Comparison of ENCODE assay signal across 22 cellular contexts in the genomic region with DNA sequence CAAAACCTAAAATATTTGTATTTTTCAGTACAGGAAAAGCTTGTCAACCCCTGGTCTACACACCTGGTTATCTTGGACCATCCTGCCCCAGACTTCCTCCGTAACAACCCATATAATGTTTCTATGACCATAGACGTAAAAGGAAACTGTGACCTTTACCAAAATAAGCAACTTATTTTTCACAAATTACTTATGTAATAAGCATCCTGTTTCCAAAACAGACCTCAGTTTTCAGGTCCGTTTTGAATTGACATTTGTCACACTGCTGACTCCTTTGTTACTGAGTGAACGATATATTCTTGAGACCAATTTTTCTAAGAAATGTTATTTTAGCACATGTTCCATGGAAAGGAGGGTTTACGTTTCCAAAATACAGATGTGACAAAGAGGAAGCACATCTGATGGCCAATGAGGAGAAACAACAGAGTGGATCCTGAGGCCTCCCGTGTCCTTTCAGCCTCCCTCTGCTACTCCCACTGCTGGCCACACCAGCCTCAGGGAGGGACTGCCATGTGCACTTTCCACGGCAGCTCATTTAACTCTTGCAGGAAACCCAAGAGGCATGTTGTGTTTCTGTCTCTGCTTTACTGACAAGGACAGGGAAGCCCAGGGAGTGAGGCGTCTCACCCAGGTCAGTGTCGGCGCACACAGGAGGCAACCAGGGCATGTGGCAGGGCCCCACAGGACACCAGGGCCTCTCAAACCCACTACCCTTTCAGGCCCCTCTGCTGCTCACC. TPM values are rescaled to one million over a fixed set of nuclear protein-coding genes. Genes with fewer than 3 reads are reported as not detected.
A peak's percentile ranks its signal among the peaks of the same experiment; 100 is the strongest.
DNase-seq lines count a peak whose midpoint lies in the region; ATAC-seq and TF ChIP-seq lines count a peak whose summit lies in the region.
"Had no signal": no experiment of that assay in that cellular context is flagged by ENCODE, and none has a peak within 500 bp of the region (broad histone marks: within the 10 kb centered on the region; RNA-seq: fewer than 3 reads in every experiment).

No MANE protein-coding gene starts in this region.

- H3K27me3 Mint-ChIP-seq in activated T-cell treated with anti-CD3 and anti-CD28 coated beads, Interleukin-2, amount 50 U/mL, for 24 hours: no peaks in the 10 kb centered on the region
- no peaks in the 10 kb centered on the region for H3K27me3 Mint-ChIP-seq in stimulated activated memory B cell treated with anti-CD40 and anti-IgM and Interleukin-4, amounts not matched to agents 10 μg/mL and 1 μg/mL and 100 μg/mL, for 72 hours

- no peaks in the 10 kb centered on the region for H3K9me3 ChIP-seq in GM23248 (ENCODE audit: low read depth)
- no peaks in the 10 kb centered on the region for H3K9me3 ChIP-seq in adipocyte (ENCODE audit: control insufficient read depth, low read length)
- H3K9me3 ChIP-seq: A549; adrenal gland; BLaER1 treated with 17β-estradiol and CSF1 and Interleukin-3, amounts not matched to agents 10 nM and 100 nM; MG63; spleen; transverse colon had no signal

- H3K4me3 ChIP-seq in GM23248: no peak overlapping the region
- H3K4me3 ChIP-seq in adipocyte (ENCODE audit: low read length): no peak overlapping the region
- H3K4me3 ChIP-seq in coronary artery: no peak overlapping the region
- H3K4me3 ChIP-seq: A549; adrenal gland; BLaER1 treated with 17β-estradiol and CSF1 and Interleukin-3, amounts not matched to agents 10 nM and 100 nM; MG63; spleen; transverse colon had no signal

- no peak for TF ChIP-seq CTCF in coronary artery (IDR thresholded peaks at IDR 0.05)

- no peaks in the 10 kb centered on the region for H3K79me2 ChIP-seq in GM23248 (ENCODE audit: insufficient read depth)

- H3K4me1 ChIP-seq in GM23248 (ENCODE audit: insufficient read depth) (peaks cover 11% of the 10 kb centered on the region), adipocyte (ENCODE audit: control insufficient read depth, insufficient read depth, low read length) (peaks cover 31% of the 10 kb centered on the region)
- H3K4me1 ChIP-seq: adrenal gland had no signal

- H3K36me3 ChIP-seq in GM23248 (ENCODE audit: low read depth) (no peaks in the 10 kb centered on the region), adipocyte (ENCODE audit: control insufficient read depth, insufficient read depth, low read length, severe bottlenecking) (no peaks in the 10 kb centered on the region)
- H3K36me3 ChIP-seq: adrenal gland, MG63, transverse colon had no signal

- no peaks in the 10 kb centered on the region for H3K27me3 ChIP-seq in GM23248 (replicated peaks; ENCODE audit: insufficient read depth)
- no peaks in the 10 kb centered on the region for H3K27me3 ChIP-seq in adipocyte (replicated peaks; ENCODE audit: control insufficient read depth, insufficient read depth, low read length)
- H3K27me3 ChIP-seq: adrenal gland; BLaER1 treated with 17β-estradiol and CSF1 and Interleukin-3, amounts not matched to agents 10 nM and 100 nM; MG63; spleen; transverse colon had no signal

- H3K9ac ChIP-seq in GM23248 (no peak overlapping the region), adipocyte (ENCODE audit: low read length) (peak overlapping the region; percentile 13)
- H3K9ac ChIP-seq: BLaER1 treated with 17β-estradiol and CSF1 and Interleukin-3, amounts not matched to agents 10 nM and 100 nM had no signal

- no peaks in the 10 kb centered on the region for H3K36me3 Mint-ChIP-seq in activated T-cell treated with anti-CD3 and anti-CD28 coated beads, Interleukin-2, amount 50 U/mL, for 24 hours (ENCODE audit: low read depth)
- H3K36me3 Mint-ChIP-seq in stimulated activated memory B cell treated with anti-CD40 and anti-IgM and Interleukin-4, amounts not matched to agents 10 μg/mL and 1 μg/mL and 100 μg/mL, for 72 hours: no peaks in the 10 kb centered on the region

- no peaks in the 10 kb centered on the region for H4K20me1 ChIP-seq in GM23248 (ENCODE audit: insufficient read depth)
- H4K20me1 ChIP-seq: BLaER1 treated with 17β-estradiol and CSF1 and Interleukin-3, amounts not matched to agents 10 nM and 100 nM had no signal

- no peak overlapping the region for H3K27ac ChIP-seq in GM23248
- no peak overlapping the region for H3K27ac ChIP-seq in coronary artery
- H3K27ac ChIP-seq: A549; BLaER1 treated with 17β-estradiol and CSF1 and Interleukin-3, amounts not matched to agents 10 nM and 100 nM; transverse colon had no signal

- DNase-seq in activated T-cell treated with anti-CD3 and anti-CD28 coated beads, Interleukin-2, amount 50 U/mL, for 24 hours: no peak
- DNase-seq in activated T-cell treated with anti-CD3 and anti-CD28 coated beads, Interleukin-2, amount 50 U/mL, for 48 hours: no peak
- DNase-seq in GM23248 (no peak), adipocyte (ENCODE audit: low read depth) (no peak), NCI-H226 (no peak), coronary artery (ENCODE audit: low spot score) (no peak)
- DNase-seq: DMS153; effector memory CD4-positive, alpha-beta T cell; MG63; NCI-H1694 treated with DMSO at 0.1 percent for 48 hours; NCI-H446 treated with DMSO at 0.1 percent for 48 hours; SHP77; spleen; transverse colon had no signal

- no peak overlapping the region for H3K4me3 Mint-ChIP-seq in activated T-cell treated with anti-CD3 and anti-CD28 coated beads, Interleukin-2, amount 50 U/mL, for 24 hours
- no peak overlapping the region for H3K4me3 Mint-ChIP-seq in stimulated activated memory B cell treated with anti-CD40 and anti-IgM and Interleukin-4, amounts not matched to agents 10 μg/mL and 1 μg/mL and 100 μg/mL, for 72 hours
- H3K4me3 Mint-ChIP-seq: neural crest cell had no signal

- H3K27ac Mint-ChIP-seq in activated T-cell treated with anti-CD3 and anti-CD28 coated beads, Interleukin-2, amount 50 U/mL, for 24 hours: peak overlapping the region; percentile 44
- peak overlapping the region; percentile 42 for H3K27ac Mint-ChIP-seq in stimulated activated memory B cell treated with anti-CD40 and anti-IgM and Interleukin-4, amounts not matched to agents 10 μg/mL and 1 μg/mL and 100 μg/mL, for 72 hours

- H3K4me1 Mint-ChIP-seq in activated T-cell treated with anti-CD3 and anti-CD28 coated beads, Interleukin-2, amount 50 U/mL, for 24 hours (ENCODE audit: low read depth): peaks cover 56% of the 10 kb centered on the region
- H3K4me1 Mint-ChIP-seq in stimulated activated memory B cell treated with anti-CD40 and anti-IgM and Interleukin-4, amounts not matched to agents 10 μg/mL and 1 μg/mL and 100 μg/mL, for 72 hours: peaks cover 12% of the 10 kb centered on the region

- H3F3A ChIP-seq in GM23248 (ENCODE audit: insufficient read depth): no peaks in the 10 kb centered on the region

- ATAC-seq in stimulated activated memory B cell treated with anti-CD40 and anti-IgM and Interleukin-4, amounts not matched to agents 10 μg/mL and 1 μg/mL and 100 μg/mL, for 72 hours: peak; percentile 45
- ATAC-seq in HG02571 (IDR thresholded peaks at IDR 0.05; ENCODE audit: unreplicated experiment): no peak
- ATAC-seq: A549 had no signal

- no peak overlapping the region for H3K4me2 ChIP-seq in GM23248 (ENCODE audit: unreplicated experiment)
- H3K4me2 ChIP-seq: A549; BLaER1 treated with 17β-estradiol and CSF1 and Interleukin-3, amounts not matched to agents 10 nM and 100 nM had no signal

- in situ Hi-C loops in GM23248 (cut with MboI): loop anchor here (5.0 to 25.0 kb wide), 3 partner anchors 256 to 506 kb away; a partner anchor contains a TSS

- H2AFZ ChIP-seq in GM23248: 0 out of 2 replicates have a peak overlapping the region, but pooled peaks have one; percentile 8

- H3K9me2 ChIP-seq in GM23248 (ENCODE audit: insufficient read depth): no peaks in the 10 kb centered on the region

- no peaks in the 10 kb centered on the region for H3K9me3 Mint-ChIP-seq in activated T-cell treated with anti-CD3 and anti-CD28 coated beads, Interleukin-2, amount 50 U/mL, for 24 hours
- no peaks in the 10 kb centered on the region for H3K9me3 Mint-ChIP-seq in stimulated activated memory B cell treated with anti-CD40 and anti-IgM and Interleukin-4, amounts not matched to agents 10 μg/mL and 1 μg/mL and 100 μg/mL, for 72 hours
- H3K9me3 Mint-ChIP-seq: neural crest cell had no signal

- WGBS in GM23248 (ENCODE audit: low coverage in 1 of 2, low lambda C conversion rate in 2 of 2, missing lambda C conversion rate in 2 of 2), 2 experiments: 52% methylated on average over 10 of the region's 10 CpGs

RNA-seq across cellular contexts. Expression of a gene that starts 20.1 kb away (rescaled TPM):
- total RNA-seq in GM23248 (2014; rRNA removed; shearing (Covaris generic)): 1.2 and 22.1 TPM in 2 replicates
- 0.55 TPM in 1 of 2 replicates, not detected in the other for polyA plus RNA-seq in GM23248 (2016; fragmentation: Nextera tagmentation; extraction: Ambion mirVana)
- total RNA-seq: neural crest cell; T-helper 2 cell treated with Interferon-gamma antibody and Interleukin-4, amounts not matched to agents 100 ng/mL and 5 ng/mL, for 36 hours had no signal

RNA-seq across cellular contexts. Expression of a gene that starts 51.8 kb away (rescaled TPM):
- total RNA-seq in GM23248 (2014; rRNA removed; shearing (Covaris generic)): not detected in 2 replicates
- not detected in 2 replicates for polyA plus RNA-seq in GM23248 (2016; fragmentation: Nextera tagmentation; extraction: Ambion mirVana)
- total RNA-seq: mesenteric fat pad; neural crest cell; spleen; T-helper 2 cell treated with Interferon-gamma antibody and Interleukin-4, amounts not matched to agents 100 ng/mL and 5 ng/mL, for 36 hours had no signal
